In the genomic region with DNA sequence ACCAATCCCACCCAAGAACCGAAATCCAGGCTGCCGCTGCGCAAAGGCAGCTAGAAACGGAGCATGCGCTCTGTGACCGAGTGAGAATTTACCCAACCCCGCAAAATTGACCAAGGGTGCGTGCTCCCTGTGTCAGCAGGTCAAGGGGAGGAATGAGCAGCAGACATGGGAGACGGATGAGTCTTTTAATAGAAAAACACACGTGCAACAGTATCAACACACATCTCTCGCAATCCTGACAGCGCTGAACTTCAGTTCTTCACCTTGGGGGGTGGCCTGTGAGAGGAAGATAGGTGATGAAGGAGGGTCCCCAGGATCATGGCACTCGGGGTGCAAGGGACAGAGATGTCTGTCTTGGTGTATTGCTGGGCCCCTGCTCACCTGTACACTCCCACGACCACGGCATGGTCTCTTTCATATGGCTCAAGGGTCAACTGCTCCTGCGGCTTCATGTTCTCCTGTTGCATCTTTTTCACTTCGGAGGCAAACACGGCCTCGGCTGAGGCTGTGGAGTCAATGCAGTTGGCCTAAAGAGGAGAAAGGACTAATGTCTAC, we compare ENCODE assay signal across 8 cellular contexts. TPM values are rescaled to one million over a fixed set of nuclear protein-coding genes. Genes with fewer than 3 reads are reported as not detected.
A peak's percentile ranks its signal among the peaks of the same experiment; 100 is the strongest.
DNase-seq lines count a peak whose midpoint lies in the region; ATAC-seq and TF ChIP-seq lines count a peak whose summit lies in the region.

No MANE protein-coding gene starts in this region.

- TF ChIP-seq CTCF in C4-2B (conservative IDR thresholded peaks at IDR 0.05) (no peak), coronary artery (IDR thresholded peaks at IDR 0.05) (no peak)

- peak overlapping the region; percentile 78 to 87 for H3K27ac Mint-ChIP-seq in natural killer cell treated with Interleukin-12 subunit alpha and Interleukin-12 subunit beta and Interleukin-15 and Interleukin-18, amount 100 ng/mL, for 72 hours

- no peaks in the 10 kb centered on the region for H3K27me3 Mint-ChIP-seq in natural killer cell treated with Interleukin-12 subunit alpha and Interleukin-12 subunit beta and Interleukin-15 and Interleukin-18, amount 100 ng/mL, for 72 hours

- WGBS in HUES64: 53% methylated on average over 18 of the region's 19 CpGs

- H3K4me3 Mint-ChIP-seq in natural killer cell treated with Interleukin-12 subunit alpha and Interleukin-12 subunit beta and Interleukin-15 and Interleukin-18, amount 100 ng/mL, for 72 hours: peak overlapping the region; percentile 75

- ATAC-seq in natural killer cell treated with Interleukin-12 subunit alpha and Interleukin-12 subunit beta and Interleukin-15 and Interleukin-18, amount 100 ng/mL, for 72 hours: no peak
- ATAC-seq in HG02763 (IDR thresholded peaks at IDR 0.05; ENCODE audit: unreplicated experiment) (no peak), HG03025 (IDR thresholded peaks at IDR 0.05; ENCODE audit: low FRiP score, unreplicated experiment) (no peak)

- H3K4me1 ChIP-seq in HUES64 (ENCODE audit: insufficient read depth, low read length): peaks cover 6% of the 10 kb centered on the region

- H3K9me3 Mint-ChIP-seq in natural killer cell treated with Interleukin-12 subunit alpha and Interleukin-12 subunit beta and Interleukin-15 and Interleukin-18, amount 100 ng/mL, for 72 hours: no peaks in the 10 kb centered on the region

- peaks cover 22% of the 10 kb centered on the region for H3K36me3 Mint-ChIP-seq in natural killer cell treated with Interleukin-12 subunit alpha and Interleukin-12 subunit beta and Interleukin-15 and Interleukin-18, amount 100 ng/mL, for 72 hours

- H3K9ac ChIP-seq in HUES64 (ENCODE audit: low read depth, low read length): no peak overlapping the region

- peaks cover 76% of the 10 kb centered on the region for H3K36me3 ChIP-seq in HUES64 (ENCODE audit: insufficient read depth, low read length)

- peaks cover 32 to 35% of the 10 kb centered on the region in 2 donors for H3K4me1 Mint-ChIP-seq in natural killer cell treated with Interleukin-12 subunit alpha and Interleukin-12 subunit beta and Interleukin-15 and Interleukin-18, amount 100 ng/mL, for 72 hours (ENCODE audit: low read depth in 2 of 2)

- no peak for DNase-seq in coronary artery (ENCODE audit: low spot score)
- DNase-seq in natural killer cell treated with Interleukin-12 subunit alpha and Interleukin-12 subunit beta and Interleukin-15 and Interleukin-18, amount 100 ng/mL, for 72 hours (ENCODE audit: low spot score): no peak
- no peak for DNase-seq in RKO (ENCODE audit: low spot score)
- no peak for DNase-seq in NCI-H1930 (lab: John Stamatoyannopoulos, UW)

- no peaks in the 10 kb centered on the region for H3K9me3 ChIP-seq in HUES64 (ENCODE audit: insufficient read depth, low read depth, low read length)

- no peaks in the 10 kb centered on the region for H3K27me3 ChIP-seq in HUES64 (ENCODE audit: insufficient read depth, low read length)

- peak overlapping the region; percentile 82; the same call in 1 of the 2 replicates for H3K4me3 ChIP-seq in HUES64 (ENCODE audit: low read length)
- peak overlapping the region; percentile 95 for H3K4me3 ChIP-seq in coronary artery

- H3K27ac ChIP-seq in C4-2B: peak overlapping the region; percentile 74
- H3K27ac ChIP-seq in HUES64 (ENCODE audit: low read depth, low read length): peak overlapping the region; percentile 4; the same call in 1 of the 2 replicates
- H3K27ac ChIP-seq in coronary artery: peak overlapping the region; percentile 90 to 93

RNA-seq across cellular contexts. Expression of a gene that starts 0.4 kb away (rescaled TPM):
- polyA plus RNA-seq in HUES64 (2013, experiment 1 of 2): 9.5 TPM
- polyA plus RNA-seq in HUES64 (2013, experiment 2 of 2): 12.9 TPM
- 10 to 100 TPM in 1 of 2 donors, 1 to 10 TPM in 1; 7.5 to 10.5 TPM for total RNA-seq in natural killer cell treated with Interleukin-12 subunit alpha and Interleukin-12 subunit beta and Interleukin-15 and Interleukin-18, amount 100 ng/mL, for 72 hours

RNA-seq across cellular contexts. Expression of a gene that starts 11.8 kb away (rescaled TPM):
- polyA plus RNA-seq in HUES64 (2013, experiment 1 of 2): 368 TPM
- polyA plus RNA-seq in HUES64 (2013, experiment 2 of 2): 378 TPM
- 100 to 1,000 TPM; 304 to 505 TPM for total RNA-seq in natural killer cell treated with Interleukin-12 subunit alpha and Interleukin-12 subunit beta and Interleukin-15 and Interleukin-18, amount 100 ng/mL, for 72 hours

RNA-seq across cellular contexts. Expression of a gene that starts 55.7 kb away (rescaled TPM):
- not detected for polyA plus RNA-seq in HUES64 (2013, experiment 1 of 2)
- polyA plus RNA-seq in HUES64 (2013, experiment 2 of 2): not detected
- not detected for total RNA-seq in natural killer cell treated with Interleukin-12 subunit alpha and Interleukin-12 subunit beta and Interleukin-15 and Interleukin-18, amount 100 ng/mL, for 72 hours

Comparison
In these comparisons a context has a peak if more than half of its experiments do, and no peak if none do; other contexts are left out.
1. H3K27ac ChIP-seq: peak in every context shown above with its lines; median percentile 92 in coronary artery; 74 in C4-2B; 4 in HUES64.